ENCODE assay signal across 18 cellular contexts in genomic region chr11:1419811-1420210, GRCh38.
DNase-seq lines count a peak whose midpoint lies in the region; TF ChIP-seq lines count a peak whose summit lies in the region.
"Had no signal": no experiment of that assay in that cellular context is flagged by ENCODE, and none has a peak within 500 bp of the region (broad histone marks: within the 10 kb centered on the region; RNA-seq: fewer than 3 reads in every experiment).

No MANE protein-coding gene starts in this region.

- H3K27ac ChIP-seq in caudate nucleus (ENCODE audit: low read depth, low read length) = no peak overlapping the region
- H3K27ac ChIP-seq: A549; BLaER1 treated with 17β-estradiol and CSF1 and Interleukin-3, amounts not matched to agents 10 nM and 100 nM had no signal

- peak in 32 of 61 donors; percentile 15 to 86 (median 42) for DNase-seq in caudate nucleus (lab: John Stamatoyannopoulos, UW)
- DNase-seq in middle frontal gyrus (ENCODE audit: extremely low spot score, low spot score) = peak; percentile 37
- peak; percentile 41 for DNase-seq in putamen (ENCODE audit: low spot score)
- no peak for DNase-seq in GM10266 (ENCODE audit: extremely low spot score)
- DNase-seq in NCI-H2196 treated with DMSO at 0.1 percent for 48 hours (lab: John Stamatoyannopoulos, UW; ENCODE audit: unreplicated experiment) = no peak
- DNase-seq in C1 segment of cervical spinal cord (lab: John Stamatoyannopoulos, UW) = no peak
- DNase-seq: 8988T; ACHN; AML-193; BE2C; Calu3; CD4-positive, alpha-beta memory T cell; COR-L47; DMS153; DND-41; H9 had no signal

- no peak for TF ChIP-seq CTCF in GM10266 (IDR thresholded peaks at IDR 0.05; ENCODE audit: control insufficient read depth, insufficient read depth, low read depth, missing control alignments)

Comparison
In these comparisons a context has a peak if more than half of its experiments do, and no peak if none do; other contexts are left out.
1. DNase-seq: peak in caudate nucleus (32 of 61), middle frontal gyrus (single experiment) and putamen (single experiment); none in GM10266 (single experiment), NCI-H2196 treated with DMSO at 0.1 percent for 48 hours (single experiment) and C1 segment of cervical spinal cord (0 of 14).